Comparison of ENCODE assay signal across 13 cellular contexts in the genomic region with DNA sequence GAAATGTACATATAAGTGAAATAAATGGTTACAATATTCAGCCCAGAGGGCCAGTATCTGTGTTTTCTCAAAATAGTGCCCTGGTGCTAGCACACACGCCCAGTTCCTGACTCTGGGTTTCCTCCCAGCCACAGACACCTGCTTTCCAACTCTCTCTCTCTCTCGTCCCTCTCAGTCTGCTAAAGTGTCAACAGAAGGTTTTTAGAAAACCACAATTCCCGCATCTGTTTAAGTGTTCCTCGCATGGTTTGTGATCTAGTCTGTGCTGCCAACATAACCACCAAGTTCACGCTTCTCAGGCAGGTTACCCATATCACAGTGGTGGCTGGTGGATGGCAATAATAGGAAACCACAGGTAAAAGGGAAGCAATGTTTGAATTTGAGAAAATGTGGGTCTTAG. TPM values are rescaled to one million over a fixed set of nuclear protein-coding genes. Genes with fewer than 3 reads are reported as not detected.
DNase-seq lines count a peak whose midpoint lies in the region; ATAC-seq lines count a peak whose summit lies in the region.
"Had no signal": no experiment of that assay in that cellular context is flagged by ENCODE, and none has a peak within 500 bp of the region (broad histone marks: within the 10 kb centered on the region; RNA-seq: fewer than 3 reads in every experiment).

No MANE protein-coding gene starts in this region.

- peak; percentile 38 for DNase-seq in NK-92 treated with Interleukin-12 subunit alpha and Interleukin-12 subunit beta, amount 100 ng/mL, for 24 hours (lab: John Stamatoyannopoulos, UW)
- DNase-seq in NK-92 (lab: John Stamatoyannopoulos, UW; ENCODE audit: unreplicated experiment) (no peak), skeletal muscle cell (ENCODE audit: low read depth) (peak; percentile 12), HK-2 (ENCODE audit: unreplicated experiment) (no peak), mucosa of gallbladder (ENCODE audit: low spot score) (no peak), NCI-H1105 (lab: John Stamatoyannopoulos, UW) (no peak)
- DNase-seq in activated gamma-delta T cell treated with anti-CD3 and anti-CD28 coated beads, Interleukin-2, amount 50 U/mL, for 16 hours (ENCODE audit: low read depth), result peak; percentile 9
- DNase-seq: GM23248; heart left ventricle; NCI-H446 treated with DMSO at 0.1 percent for 48 hours; stimulated activated naive CD4-positive, alpha-beta T cell had no signal

- H3K4me3 ChIP-seq in skeletal muscle cell (ENCODE audit: low read depth, low read length), result no peak overlapping the region
- H3K4me3 ChIP-seq: GM23248, heart left ventricle, K562 had no signal

- ATAC-seq in HG03039 (IDR thresholded peaks at IDR 0.05; ENCODE audit: unreplicated experiment), result peak; percentile 52
- ATAC-seq: heart left ventricle, K562 had no signal

RNA-seq across cellular contexts. Expression of gene UPF3A, which starts 17.8 kb away (rescaled TPM):
- total RNA-seq in mucosa of gallbladder, result 34.2 TPM

RNA-seq across cellular contexts. Expression of gene CDC16, which starts 28.9 kb away (rescaled TPM):
- 54.2 TPM for total RNA-seq in mucosa of gallbladder

RNA-seq across cellular contexts. Expression of gene CHAMP1, which starts 50.7 kb away (rescaled TPM):
- total RNA-seq in mucosa of gallbladder, result 17.7 TPM

Comparison
In these comparisons a context has a peak if more than half of its experiments do, and no peak if none do; other contexts are left out.
1. DNase-seq: peak in NK-92 treated with Interleukin-12 subunit alpha and Interleukin-12 subunit beta, amount 100 ng/mL, for 24 hours (single experiment), activated gamma-delta T cell treated with anti-CD3 and anti-CD28 coated beads, Interleukin-2, amount 50 U/mL, for 16 hours (single experiment) and skeletal muscle cell (single experiment); none in NK-92 (single experiment), HK-2 (single experiment), mucosa of gallbladder (single experiment) and NCI-H1105 (single experiment).